Comparison of ENCODE assay signal across 10 cellular contexts in the genomic region with DNA sequence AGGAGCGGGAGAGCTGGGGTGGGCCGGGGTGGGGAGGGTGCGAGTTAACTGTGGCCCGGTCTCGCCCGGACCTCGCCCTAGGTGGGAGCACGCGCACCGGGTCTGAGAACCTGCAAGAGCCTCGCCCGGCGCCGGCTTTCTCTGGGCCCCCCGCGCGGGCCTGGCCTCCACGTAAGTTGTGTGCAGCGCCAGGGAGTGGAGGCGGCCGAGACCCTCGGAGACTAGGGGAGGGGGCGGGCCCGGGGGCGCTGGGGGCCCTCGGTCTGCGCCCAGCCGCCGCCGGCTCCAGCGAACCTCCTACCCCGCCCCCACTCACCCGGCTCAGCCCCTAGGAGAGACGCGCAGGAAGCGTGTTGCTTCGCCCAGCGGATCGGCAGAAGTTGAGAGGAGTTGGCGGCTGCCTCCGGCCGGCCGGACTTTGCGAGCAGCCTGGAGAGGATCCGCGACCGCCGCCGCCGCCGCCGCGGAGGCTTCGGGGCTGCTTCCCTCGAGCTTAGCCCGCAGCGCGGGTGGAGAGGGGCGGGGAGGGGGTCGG. TPM values are rescaled to one million over a fixed set of nuclear protein-coding genes. Genes with fewer than 3 reads are reported as not detected.
DNase-seq lines count a peak whose midpoint lies in the region; TF ChIP-seq lines count a peak whose summit lies in the region.
"Had no signal": no experiment of that assay in that cellular context is flagged by ENCODE, and none has a peak within 500 bp of the region (broad histone marks: within the 10 kb centered on the region; RNA-seq: fewer than 3 reads in every experiment).

A gene (plus strand): TSS at position 356 of the 535 bp plus-strand sequence. CDS start 423 bp downstream, outside the sequence.

- H3K4me1 Mint-ChIP-seq in endodermal cell = peaks cover 12% of the 10 kb centered on the region
- peaks cover 31% of the 10 kb centered on the region for H3K4me1 Mint-ChIP-seq in neural crest cell

- peak within 1 kb of the TSS; percentile 81 for H3K27ac ChIP-seq in endodermal cell (ENCODE audit: low read depth, low read length)
- H3K27ac ChIP-seq: lower lobe of right lung had no signal

- H3K9me3 Mint-ChIP-seq in endodermal cell (no peaks in the 10 kb centered on the region), neural crest cell (no peaks in the 10 kb centered on the region)

- no peak within 1 kb of the TSS for H3K9ac ChIP-seq in endodermal cell (ENCODE audit: extremely low read depth, low read length, poor library complexity, severe bottlenecking)

- peaks cover 92% of the 10 kb centered on the region for H3K27me3 ChIP-seq in endodermal cell (ENCODE audit: control insufficient read depth, insufficient read depth, low read length, poor library complexity, severe bottlenecking)

- WGBS in endodermal cell (ENCODE audit: insufficient coverage in 1 of 2, insufficient read length in 1 of 2), 2 experiments = 0 to 1% methylated on average over 15 to 60 of the region's 60 CpGs

- DNase-seq in DMS153 treated with DMSO at 0.1 percent for 48 hours (lab: John Stamatoyannopoulos, UW; ENCODE audit: unreplicated experiment) (peak; percentile 33), DMS153 (lab: John Stamatoyannopoulos, UW) (no peak), NCI-H2029 (lab: John Stamatoyannopoulos, UW) (peak; percentile 28), endodermal cell (peak; percentile 90), neural crest cell (ENCODE audit: low read depth, low spot score) (peak; percentile 48), KBM-7 (no peak), HCEC 1CT (no peak)
- DNase-seq in activated naive CD4-positive, alpha-beta T cell (lab: John Stamatoyannopoulos, UW) = no peak
- DNase-seq: lower lobe of right lung had no signal

- peaks cover 2% of the 10 kb centered on the region for H3K4me1 ChIP-seq in endodermal cell (ENCODE audit: control insufficient read depth, insufficient read depth, low read length)

- H3K4me3 Mint-ChIP-seq in endodermal cell (peak within 1 kb of the TSS; percentile 50), neural crest cell (peak within 1 kb of the TSS; percentile 92)

- peaks cover 87% of the 10 kb centered on the region for H3K27me3 Mint-ChIP-seq in endodermal cell (ENCODE audit: insufficient read depth)
- H3K27me3 Mint-ChIP-seq in neural crest cell (ENCODE audit: low read depth) = peaks cover 91% of the 10 kb centered on the region

- TF ChIP-seq CTCF in endodermal cell (conservative IDR thresholded peaks at IDR 0.05) = no peak
- TF ChIP-seq CTCF in neural crest cell (conservative IDR thresholded peaks at IDR 0.05) = no peak

- H3K4me3 ChIP-seq in endodermal cell (ENCODE audit: low read length) = peak within 1 kb of the TSS; percentile 78
- H3K4me3 ChIP-seq: GM12878, lower lobe of right lung had no signal

- H3K27ac Mint-ChIP-seq in endodermal cell = no peak within 1 kb of the TSS
- H3K27ac Mint-ChIP-seq in neural crest cell (ENCODE audit: unreplicated experiment) = peak within 1 kb of the TSS; percentile 84

- H3K36me3 Mint-ChIP-seq in endodermal cell (ENCODE audit: low read depth) (no peaks in the 10 kb centered on the region), neural crest cell (ENCODE audit: low read depth) (no peaks in the 10 kb centered on the region)

- in situ Hi-C loops in KBM-7 (cut with MboI; ENCODE audit: low pct_unique_long_range_greater_than_20kb, low sequenced_read_pairs) = no loop called here

- no peaks in the 10 kb centered on the region for H3K9me3 ChIP-seq in endodermal cell (ENCODE audit: control insufficient read depth, low read length)
- H3K9me3 ChIP-seq: lower lobe of right lung had no signal

- H3K36me3 ChIP-seq in endodermal cell (ENCODE audit: control insufficient read depth, insufficient read depth, low read length) = no peaks in the 10 kb centered on the region
- H3K36me3 ChIP-seq: lower lobe of right lung had no signal

RNA-seq across cellular contexts. Expression of the gene that starts here (rescaled TPM):
- total RNA-seq in endodermal cell (under 1 TPM; 0.29 to 0.42 TPM), neural crest cell (11.7 and 12.2 TPM in 2 replicates)
- polyA plus RNA-seq in endodermal cell (2013, experiment 1 of 2) = 5.3 TPM
- 4.7 TPM for polyA plus RNA-seq in endodermal cell (2013, experiment 2 of 2)
- total RNA-seq: GM12878 had no signal
- polyA plus RNA-seq: GM12878 had no signal

Comparison
In these comparisons a context has a peak if more than half of its experiments do, and no peak if none do; other contexts are left out.
1. DNase-seq: peak in DMS153 treated with DMSO at 0.1 percent for 48 hours (single experiment), NCI-H2029 (single experiment), endodermal cell (single experiment) and neural crest cell (single experiment); none in DMS153 (single experiment), KBM-7 (single experiment), activated naive CD4-positive, alpha-beta T cell (0 of 4) and HCEC 1CT (single experiment).